1 cellular context compared by ENCODE assay signal in the genomic region with DNA sequence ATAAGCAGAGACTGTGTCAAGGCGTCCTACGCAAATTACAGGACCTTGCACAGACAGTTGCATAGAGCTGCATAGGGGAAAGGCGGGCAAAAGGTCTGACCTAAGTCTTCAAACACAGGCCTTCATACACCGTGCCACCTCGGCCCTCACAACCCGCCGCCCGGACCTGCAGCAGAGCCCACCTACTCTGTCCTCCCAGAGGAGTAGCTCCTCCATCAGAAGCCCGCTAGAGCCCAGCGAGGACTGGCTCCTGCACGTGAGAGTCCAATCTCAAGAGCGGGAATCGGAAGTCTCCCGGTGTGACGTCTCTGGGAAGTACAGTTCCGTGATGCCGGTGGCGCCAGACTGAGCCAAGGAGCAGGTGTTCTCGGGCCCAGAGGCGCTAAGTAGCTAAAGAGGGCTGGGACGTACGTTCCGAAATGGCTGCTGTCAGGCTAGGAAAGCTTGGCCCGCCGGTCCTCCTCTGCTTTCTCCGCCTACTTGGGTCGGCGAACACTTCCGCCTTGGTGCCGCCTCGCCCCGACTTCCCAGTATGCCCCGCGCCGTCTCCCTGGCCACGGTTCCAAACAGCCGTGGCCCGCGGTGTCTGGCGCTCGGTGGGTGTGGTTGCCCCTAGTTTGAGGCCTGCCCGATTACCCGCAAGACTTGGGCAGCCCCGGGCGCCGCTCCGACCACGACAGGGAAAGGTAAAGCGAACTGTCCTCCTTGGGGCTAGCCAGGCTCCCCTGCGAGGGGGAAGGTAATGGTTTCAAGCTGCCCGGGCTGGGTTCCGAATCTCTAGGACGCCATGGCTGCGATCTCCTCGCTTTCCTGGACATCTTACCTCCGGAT.
A peak's percentile ranks its signal among the peaks of the same experiment; 100 is the strongest.
TF ChIP-seq lines count a peak whose summit lies in the region.

A gene with protein sequence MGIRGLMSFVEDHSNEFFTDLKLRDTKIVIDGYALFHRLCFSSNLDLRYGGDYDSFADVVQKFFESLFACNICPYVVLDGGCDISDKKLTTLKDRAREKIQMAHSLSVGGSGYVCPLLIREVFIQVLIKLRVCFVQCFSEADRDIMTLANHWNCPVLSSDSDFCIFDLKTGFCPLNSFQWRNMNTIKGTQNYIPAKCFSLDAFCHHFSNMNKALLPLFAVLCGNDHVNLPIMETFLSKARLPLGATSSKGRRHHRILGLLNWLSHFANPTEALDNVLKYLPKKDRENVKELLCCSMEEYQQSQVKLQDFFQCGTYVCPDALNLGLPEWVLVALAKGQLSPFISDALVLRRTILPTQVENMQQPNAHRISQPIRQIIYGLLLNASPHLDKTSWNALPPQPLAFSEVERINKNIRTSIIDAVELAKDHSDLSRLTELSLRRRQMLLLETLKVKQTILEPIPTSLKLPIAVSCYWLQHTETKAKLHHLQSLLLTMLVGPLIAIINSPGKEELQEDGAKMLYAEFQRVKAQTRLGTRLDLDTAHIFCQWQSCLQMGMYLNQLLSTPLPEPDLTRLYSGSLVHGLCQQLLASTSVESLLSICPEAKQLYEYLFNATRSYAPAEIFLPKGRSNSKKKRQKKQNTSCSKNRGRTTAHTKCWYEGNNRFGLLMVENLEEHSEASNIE (minus strand): TSS at position 505 of the 831 bp plus-strand sequence. CDS start 1,519 bp downstream, outside the sequence.
Gene NEK11 (plus strand): TSS at position 557 of the 831 bp plus-strand sequence. CDS start 2,832 bp downstream, outside the sequence.

TF ChIP-seq in HepG2, 621 proteins besides CTCF, POLR2A, EP300 and RAD21 (continued from another document and continues in another):
- TF ChIP-seq ZHX2 (IDR thresholded peaks at IDR 0.05; ENCODE audit: low read depth) (no peak), ZHX2 (CRISPR knock-in tag; IDR thresholded peaks at IDR 0.05; ENCODE audit: borderline replicate concordance) (no peak), ZNF33B (CRISPR knock-in tag; IDR thresholded peaks at IDR 0.05) (no peak), RFX1 (IDR thresholded peaks at IDR 0.05) (peak; percentile 83), RNF2 (conservative IDR thresholded peaks at IDR 0.05; ENCODE audit: low read depth) (peak; percentile 90), GTF3A (CRISPR knock-in tag; conservative IDR thresholded peaks at IDR 0.05) (0 out of 2 replicates have a peak, but pooled peaks have one; percentile 36), POLR2AphosphoS2 (IDR thresholded peaks at IDR 0.05; ENCODE audit: low read depth, low read length) (no peak), ATF7-NPFF (CRISPR knock-in tag; IDR thresholded peaks at IDR 0.05; ENCODE audit: low read depth) (peak; percentile 76), ZNF607 (CRISPR knock-in tag; IDR thresholded peaks at IDR 0.05; ENCODE audit: borderline replicate concordance) (peak; percentile 73; the same call in 1 of the 2 replicates), TBX2 (CRISPR knock-in tag; IDR thresholded peaks at IDR 0.05; ENCODE audit: borderline replicate concordance) (peak; percentile 35; the same call in 1 of the 2 replicates), ZBTB44 (CRISPR knock-in tag; IDR thresholded peaks at IDR 0.05) (no peak), POGZ (CRISPR knock-in tag; IDR thresholded peaks at IDR 0.05) (peak; percentile 64; the same call in 1 of the 2 replicates), MAFG (CRISPR knock-in tag; IDR thresholded peaks at IDR 0.05) (no peak), BCL3 (CRISPR knock-in tag; IDR thresholded peaks at IDR 0.05) (peak; percentile 64; the same call in 1 of the 2 replicates), NAIF1 (CRISPR knock-in tag; IDR thresholded peaks at IDR 0.05; ENCODE audit: borderline replicate concordance) (peak; percentile 20; the same call in 1 of the 2 replicates), RBM22 (optimal IDR thresholded peaks at IDR 0.05; ENCODE audit: low read length) (peak; percentile 56), RARA (CRISPR knock-in tag; IDR thresholded peaks at IDR 0.05) (peak; percentile 32; the same call in 1 of the 2 replicates), KMT2B (CRISPR knock-in tag; IDR thresholded peaks at IDR 0.05) (peak; percentile 86), MED1 (CRISPR knock-in tag; IDR thresholded peaks at IDR 0.05) (peak; percentile 38; the same call in 1 of the 2 replicates), NR3C1 (CRISPR knock-in tag; IDR thresholded peaks at IDR 0.05) (no peak), HOXA9 (CRISPR knock-in tag; IDR thresholded peaks at IDR 0.05; ENCODE audit: borderline replicate concordance) (0 out of 2 replicates have a peak, but pooled peaks have one; percentile 30), ZMYM4 (CRISPR knock-in tag; IDR thresholded peaks at IDR 0.05) (peak; percentile 83; the same call in 1 of the 2 replicates), ZNF777 (CRISPR knock-in tag; IDR thresholded peaks at IDR 0.05) (peak; percentile 19; the same call in 1 of the 2 replicates), ZSCAN9 (CRISPR knock-in tag; IDR thresholded peaks at IDR 0.05; ENCODE audit: borderline replicate concordance) (no peak; the same call in 1 of the 2 replicates), ZNF616 (CRISPR knock-in tag; IDR thresholded peaks at IDR 0.05; ENCODE audit: low read depth) (peak; percentile 81), ZNF619 (CRISPR knock-in tag; IDR thresholded peaks at IDR 0.05) (peak; percentile 85; the same call in 1 of the 2 replicates), NFKB2 (CRISPR knock-in tag; IDR thresholded peaks at IDR 0.05; ENCODE audit: borderline replicate concordance) (peak; percentile 83; the same call in 1 of the 2 replicates), KLF11 (CRISPR knock-in tag; IDR thresholded peaks at IDR 0.05) (peak; percentile 4; the same call in 1 of the 2 replicates), ARNT2 (CRISPR knock-in tag; IDR thresholded peaks at IDR 0.05; ENCODE audit: low read depth) (peak; percentile 52; the same call in 1 of the 2 replicates), CHD4 (IDR thresholded peaks at IDR 0.05; ENCODE audit: borderline replicate concordance, low read length) (no peak), GABPA (IDR thresholded peaks at IDR 0.05; ENCODE audit: low read depth, low read length) (peak; percentile 61), GABPA (CRISPR knock-in tag; IDR thresholded peaks at IDR 0.05; ENCODE audit: low read depth) (peak; percentile 88), ZSCAN31 (CRISPR knock-in tag; IDR thresholded peaks at IDR 0.05; ENCODE audit: low read depth) (no peak; the same call in 1 of the 2 replicates), ZNF17 (CRISPR knock-in tag; IDR thresholded peaks at IDR 0.05) (no peak), TGIF2 (CRISPR knock-in tag; IDR thresholded peaks at IDR 0.05) (no peak), GLI4 (CRISPR knock-in tag; IDR thresholded peaks at IDR 0.05; ENCODE audit: borderline replicate concordance) (0 out of 2 replicates have a peak, but pooled peaks have one; percentile 81), NKX3-1 (CRISPR knock-in tag; IDR thresholded peaks at IDR 0.05) (no peak), ZNF484 (CRISPR knock-in tag; IDR thresholded peaks at IDR 0.05; ENCODE audit: borderline replicate concordance, low read depth) (no peak), ZIK1 (CRISPR knock-in tag; IDR thresholded peaks at IDR 0.05; ENCODE audit: borderline replicate concordance, low read depth) (no peak; the same call in 1 of the 2 replicates)
- TF ChIP-seq, protein P1, sequence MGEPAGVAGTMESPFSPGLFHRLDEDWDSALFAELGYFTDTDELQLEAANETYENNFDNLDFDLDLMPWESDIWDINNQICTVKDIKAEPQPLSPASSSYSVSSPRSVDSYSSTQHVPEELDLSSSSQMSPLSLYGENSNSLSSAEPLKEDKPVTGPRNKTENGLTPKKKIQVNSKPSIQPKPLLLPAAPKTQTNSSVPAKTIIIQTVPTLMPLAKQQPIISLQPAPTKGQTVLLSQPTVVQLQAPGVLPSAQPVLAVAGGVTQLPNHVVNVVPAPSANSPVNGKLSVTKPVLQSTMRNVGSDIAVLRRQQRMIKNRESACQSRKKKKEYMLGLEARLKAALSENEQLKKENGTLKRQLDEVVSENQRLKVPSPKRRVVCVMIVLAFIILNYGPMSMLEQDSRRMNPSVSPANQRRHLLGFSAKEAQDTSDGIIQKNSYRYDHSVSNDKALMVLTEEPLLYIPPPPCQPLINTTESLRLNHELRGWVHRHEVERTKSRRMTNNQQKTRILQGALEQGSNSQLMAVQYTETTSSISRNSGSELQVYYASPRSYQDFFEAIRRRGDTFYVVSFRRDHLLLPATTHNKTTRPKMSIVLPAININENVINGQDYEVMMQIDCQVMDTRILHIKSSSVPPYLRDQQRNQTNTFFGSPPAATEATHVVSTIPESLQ (CRISPR knock-in tag; conservative IDR thresholded peaks at IDR 0.05) = 0 out of 2 replicates have a peak, but pooled peaks have one; percentile 34
- TF ChIP-seq, protein P2, sequence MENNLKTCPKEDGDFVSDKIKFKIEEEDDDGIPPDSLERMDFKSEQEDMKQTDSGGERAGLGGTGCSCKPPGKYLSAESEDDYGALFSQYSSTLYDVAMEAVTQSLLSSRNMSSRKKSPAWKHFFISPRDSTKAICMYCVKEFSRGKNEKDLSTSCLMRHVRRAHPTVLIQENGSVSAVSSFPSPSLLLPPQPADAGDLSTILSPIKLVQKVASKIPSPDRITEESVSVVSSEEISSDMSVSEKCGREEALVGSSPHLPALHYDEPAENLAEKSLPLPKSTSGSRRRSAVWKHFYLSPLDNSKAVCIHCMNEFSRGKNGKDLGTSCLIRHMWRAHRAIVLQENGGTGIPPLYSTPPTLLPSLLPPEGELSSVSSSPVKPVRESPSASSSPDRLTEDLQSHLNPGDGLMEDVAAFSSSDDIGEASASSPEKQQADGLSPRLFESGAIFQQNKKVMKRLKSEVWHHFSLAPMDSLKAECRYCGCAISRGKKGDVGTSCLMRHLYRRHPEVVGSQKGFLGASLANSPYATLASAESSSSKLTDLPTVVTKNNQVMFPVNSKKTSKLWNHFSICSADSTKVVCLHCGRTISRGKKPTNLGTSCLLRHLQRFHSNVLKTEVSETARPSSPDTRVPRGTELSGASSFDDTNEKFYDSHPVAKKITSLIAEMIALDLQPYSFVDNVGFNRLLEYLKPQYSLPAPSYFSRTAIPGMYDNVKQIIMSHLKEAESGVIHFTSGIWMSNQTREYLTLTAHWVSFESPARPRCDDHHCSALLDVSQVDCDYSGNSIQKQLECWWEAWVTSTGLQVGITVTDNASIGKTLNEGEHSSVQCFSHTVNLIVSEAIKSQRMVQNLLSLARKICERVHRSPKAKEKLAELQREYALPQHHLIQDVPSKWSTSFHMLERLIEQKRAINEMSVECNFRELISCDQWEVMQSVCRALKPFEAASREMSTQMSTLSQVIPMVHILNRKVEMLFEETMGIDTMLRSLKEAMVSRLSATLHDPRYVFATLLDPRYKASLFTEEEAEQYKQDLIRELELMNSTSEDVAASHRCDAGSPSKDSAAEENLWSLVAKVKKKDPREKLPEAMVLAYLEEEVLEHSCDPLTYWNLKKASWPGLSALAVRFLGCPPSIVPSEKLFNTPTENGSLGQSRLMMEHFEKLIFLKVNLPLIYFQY (CRISPR knock-in tag; IDR thresholded peaks at IDR 0.05; ENCODE audit: borderline replicate concordance) = peak; percentile 92
- TF ChIP-seq, protein P3, sequence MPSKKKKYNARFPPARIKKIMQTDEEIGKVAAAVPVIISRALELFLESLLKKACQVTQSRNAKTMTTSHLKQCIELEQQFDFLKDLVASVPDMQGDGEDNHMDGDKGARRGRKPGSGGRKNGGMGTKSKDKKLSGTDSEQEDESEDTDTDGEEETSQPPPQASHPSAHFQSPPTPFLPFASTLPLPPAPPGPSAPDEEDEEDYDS (CRISPR knock-in tag; IDR thresholded peaks at IDR 0.05) = peak; percentile 62
